ENCODE assay signal across 10 cellular contexts in genomic region chr15:59294574-59294960, GRCh38.
DNase-seq lines count a peak whose midpoint lies in the region; ATAC-seq and TF ChIP-seq lines count a peak whose summit lies in the region.
"Had no signal": no experiment of that assay in that cellular context is flagged by ENCODE, and none has a peak within 500 bp of the region (broad histone marks: within the 10 kb centered on the region; RNA-seq: fewer than 3 reads in every experiment).

No MANE protein-coding gene starts in this region.

- H3K27ac ChIP-seq in epithelial cell of prostate = peak overlapping the region; percentile 95

- H3K27ac Mint-ChIP-seq in natural killer cell = no peak overlapping the region

- intact Hi-C loops in natural killer cell (cut with micrococcal nuclease) = no loop called here

- DNase-seq in AG20443 (ENCODE audit: low spot score) (peak; percentile 28), RPMI7951 (ENCODE audit: low read depth) (peak; percentile 98), epithelial cell of prostate (ENCODE audit: low read depth, low spot score) (no peak), renal cortical epithelial cell (ENCODE audit: low read depth) (peak; percentile 56), GOT3 (lab: John Stamatoyannopoulos, UW) (no peak), natural killer cell (no peak), activated gamma-delta T cell (lab: John Stamatoyannopoulos, UW) (no peak)
- DNase-seq: activated naive CD4-positive, alpha-beta T cell treated with anti-CD3 and anti-CD28 coated beads, Interleukin-2, amount 50 U/mL, for 16 hours; NCI-H510A treated with DMSO at 0.1 percent for 48 hours had no signal

- no peaks in the 10 kb centered on the region for H3K36me3 Mint-ChIP-seq in natural killer cell

- no peak for TF ChIP-seq CTCF in natural killer cell (IDR thresholded peaks at IDR 0.05)

- H3K4me3 Mint-ChIP-seq in natural killer cell = no peak overlapping the region

- peaks cover 30 to 51% of the 10 kb centered on the region in 2 donors for H3K4me1 Mint-ChIP-seq in natural killer cell

- H3K9me3 Mint-ChIP-seq in natural killer cell = no peaks in the 10 kb centered on the region

- no peaks in the 10 kb centered on the region for H3K27me3 Mint-ChIP-seq in natural killer cell (ENCODE audit: low read depth in 2 of 2)

- ATAC-seq in GM19463 (IDR thresholded peaks at IDR 0.05; ENCODE audit: unreplicated experiment) (no peak), natural killer cell (no peak)

Comparison
In these comparisons a context has a peak if more than half of its experiments do, and no peak if none do; other contexts are left out.
1. DNase-seq: peak in AG20443 (single experiment), RPMI7951 (single experiment) and renal cortical epithelial cell (single experiment); none in epithelial cell of prostate (single experiment), GOT3 (single experiment), natural killer cell (single experiment) and activated gamma-delta T cell (single experiment).